1 cellular context compared by ENCODE assay signal in genomic region chr1:153698648-153699004, GRCh38.
TF ChIP-seq lines count a peak whose summit lies in the region.

No MANE protein-coding gene starts in this region.

TF ChIP-seq in endothelial cell of umbilical vein, 7 proteins besides CTCF, POLR2A, EP300 and RAD21:
- TF ChIP-seq JUN (IDR thresholded peaks at IDR 0.05; ENCODE audit: borderline replicate concordance, insufficient read depth, insufficient read length, low read depth) (no peak), MYC (IDR thresholded peaks at IDR 0.05; ENCODE audit: low read depth, low read length) (no peak), POLR2AphosphoS5 (IDR thresholded peaks at IDR 0.05; ENCODE audit: insufficient read depth, low read depth, low read length) (no peak), FOS (IDR thresholded peaks at IDR 0.05; ENCODE audit: borderline replicate concordance, insufficient read depth, low read length) (no peak), MAX (IDR thresholded peaks at IDR 0.05; ENCODE audit: insufficient read depth, insufficient read length) (no peak), GATA2 (IDR thresholded peaks at IDR 0.05; ENCODE audit: insufficient read depth, insufficient read length, low read depth, low read length) (no peak), EZH2 (IDR thresholded peaks at IDR 0.05; ENCODE audit: borderline replicate concordance, low read depth, low read length, severe bottlenecking) (no peak)
